ENCODE assay signal across 14 cellular contexts in genomic region chr4:8308856-8309771, GRCh38. TPM values are rescaled to one million over a fixed set of nuclear protein-coding genes. Genes with fewer than 3 reads are reported as not detected.
DNase-seq lines count a peak whose midpoint lies in the region; ATAC-seq and TF ChIP-seq lines count a peak whose summit lies in the region.
"Had no signal": no experiment of that assay in that cellular context is flagged by ENCODE, and none has a peak within 500 bp of the region (broad histone marks: within the 10 kb centered on the region; RNA-seq: fewer than 3 reads in every experiment).

No MANE protein-coding gene starts in this region.

- ATAC-seq in activated T-cell treated with anti-CD3 and anti-CD28 coated beads, Interleukin-2, amount 50 U/mL, for 4 hours, result no peak
- ATAC-seq: Panc1, T-helper 17 cell had no signal

- no peak overlapping the region for H3K4me3 Mint-ChIP-seq in activated T-cell treated with anti-CD3 and anti-CD28 coated beads, Interleukin-2, amount 50 U/mL, for 4 hours
- H3K4me3 Mint-ChIP-seq: T-helper 17 cell had no signal

- H3K27me3 ChIP-seq in uterus, result no peaks in the 10 kb centered on the region

- H3K4me1 ChIP-seq in uterus, result peaks cover 0 to 14% of the 10 kb centered on the region in 2 donors

- peak; percentile 11 for DNase-seq in activated T-cell treated with anti-CD3 and anti-CD28 coated beads, Interleukin-2, amount 50 U/mL, for 1 hour
- DNase-seq in activated T-cell treated with anti-CD3 and anti-CD28 coated beads, Interleukin-2, amount 50 U/mL, for 4 hours, result no peak
- DNase-seq in fibroblast of villous mesenchyme (ENCODE audit: low read depth) (peak; percentile 80), mesenteric fat pad (ENCODE audit: low spot score) (peak; percentile 90), uterus (peak; percentile 68 to 81), NCI-H69 (lab: John Stamatoyannopoulos, UW) (no peak), NCI-H446 (lab: John Stamatoyannopoulos, UW) (no peak)
- DNase-seq in stimulated activated naive CD4-positive, alpha-beta T cell (lab: John Stamatoyannopoulos, UW), result no peak
- DNase-seq: activated CD4-positive, alpha-beta T cell treated with anti-CD3 and anti-CD28 coated beads for 48 hours; Calu3; NCI-H1048; NCI-H446 treated with DMSO at 0.1 percent for 48 hours; T-helper 17 cell had no signal

- H3K4me1 Mint-ChIP-seq in activated T-cell treated with anti-CD3 and anti-CD28 coated beads, Interleukin-2, amount 50 U/mL, for 4 hours (ENCODE audit: low read depth), result no peaks in the 10 kb centered on the region
- H3K4me1 Mint-ChIP-seq: T-helper 17 cell had no signal

- H3K27ac ChIP-seq in uterus, result peak overlapping the region; percentile 32 to 44

- no peaks in the 10 kb centered on the region for H3K36me3 Mint-ChIP-seq in activated T-cell treated with anti-CD3 and anti-CD28 coated beads, Interleukin-2, amount 50 U/mL, for 4 hours (ENCODE audit: insufficient read depth)

- H3K36me3 ChIP-seq in uterus, result no peaks in the 10 kb centered on the region

- TF ChIP-seq CTCF in fibroblast of villous mesenchyme (IDR thresholded peaks at IDR 0.05; ENCODE audit: insufficient read depth, low read depth, low read length) (peak; percentile 42), uterus (IDR thresholded peaks at IDR 0.05) (peak; percentile 15 to 66 (median 20))

- H3K27me3 Mint-ChIP-seq in activated T-cell treated with anti-CD3 and anti-CD28 coated beads, Interleukin-2, amount 50 U/mL, for 4 hours (ENCODE audit: low read depth), result peaks cover 9% of the 10 kb centered on the region

- no peak for TF ChIP-seq POLR2A in uterus (IDR thresholded peaks at IDR 0.05)

- no peak overlapping the region for H3K4me3 ChIP-seq in fibroblast of villous mesenchyme (ENCODE audit: low read depth, low read length)
- no peak overlapping the region for H3K4me3 ChIP-seq in uterus

- no peaks in the 10 kb centered on the region for H3K9me3 ChIP-seq in uterus

- intact Hi-C loops in uterus (cut with DNase I; ENCODE audit: low total_unique reads), result no loop called here

- H3K9me3 Mint-ChIP-seq in activated T-cell treated with anti-CD3 and anti-CD28 coated beads, Interleukin-2, amount 50 U/mL, for 4 hours, result peaks cover 12% of the 10 kb centered on the region

RNA-seq across cellular contexts. Expression of gene HTRA3, which starts 39.6 kb away (rescaled TPM):
- total RNA-seq in activated T-cell treated with anti-CD3 and anti-CD28 coated beads, Interleukin-2, amount 50 U/mL, for 4 hours, result not detected
- 0.86 and 1.3 TPM in 2 replicates for total RNA-seq in fibroblast of villous mesenchyme
- 58.5 TPM for total RNA-seq in mesenteric fat pad
- total RNA-seq in uterus, result 10 to 100 TPM; 22.8 to 65.3 (median 29.5) TPM
- total RNA-seq: Calu3, T-helper 17 cell had no signal

Comparison
In these comparisons a context has a peak if more than half of its experiments do, and no peak if none do; other contexts are left out.
1. DNase-seq: peak in activated T-cell treated with anti-CD3 and anti-CD28 coated beads, Interleukin-2, amount 50 U/mL, for 1 hour (single experiment), fibroblast of villous mesenchyme (single experiment), mesenteric fat pad (single experiment) and uterus (2 of 2); none in activated T-cell treated with anti-CD3 and anti-CD28 coated beads, Interleukin-2, amount 50 U/mL, for 4 hours (single experiment), NCI-H69 (single experiment), NCI-H446 (0 of 2) and stimulated activated naive CD4-positive, alpha-beta T cell (0 of 6).
2. RNA of gene HTRA3, which starts 39.6 kb away (total RNA-seq): 58.5 TPM in mesenteric fat pad (single experiment) and 22.8 to 65.3 TPM in uterus; 0.86 to 1.3 TPM in fibroblast of villous mesenchyme and not detected in activated T-cell treated with anti-CD3 and anti-CD28 coated beads, Interleukin-2, amount 50 U/mL, for 4 hours; every median in the first group is over 10 times any median in the second.